Comparison of ENCODE assay signal across 21 cellular contexts in the genomic region with DNA sequence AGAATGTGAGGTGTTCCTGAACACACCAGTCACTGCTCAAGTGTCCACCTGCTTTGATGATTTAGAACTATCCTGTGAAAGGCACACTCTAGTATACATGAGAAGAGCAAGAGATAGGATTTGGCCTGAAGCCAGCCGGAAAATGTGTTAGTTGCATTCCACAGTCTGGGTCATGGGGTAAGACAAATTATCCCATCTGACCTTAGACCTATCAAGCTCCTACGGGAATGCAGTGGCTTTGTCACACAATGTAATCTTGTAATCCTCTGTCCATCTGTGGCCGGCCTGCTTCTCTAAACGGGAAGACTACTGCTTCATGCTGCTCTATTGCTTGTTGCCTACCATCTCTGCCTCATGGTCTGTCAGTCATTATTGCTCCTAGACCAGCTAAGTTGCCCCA.
DNase-seq lines count a peak whose midpoint lies in the region; ATAC-seq and TF ChIP-seq lines count a peak whose summit lies in the region.
"Had no signal": no experiment of that assay in that cellular context is flagged by ENCODE, and none has a peak within 500 bp of the region (broad histone marks: within the 10 kb centered on the region; RNA-seq: fewer than 3 reads in every experiment).

No MANE protein-coding gene starts in this region.

- H3K27me3 ChIP-seq in cardiac muscle cell = no peaks in the 10 kb centered on the region
- H3K27me3 ChIP-seq in WERI-Rb-1 (ENCODE audit: insufficient read depth, low read depth, severe bottlenecking) = no peaks in the 10 kb centered on the region
- H3K27me3 ChIP-seq: thyroid gland had no signal

- H3K36me3 ChIP-seq in cardiac muscle cell (no peaks in the 10 kb centered on the region), WERI-Rb-1 (no peaks in the 10 kb centered on the region)
- H3K36me3 ChIP-seq: thyroid gland had no signal

- ATAC-seq in GM19023 (IDR thresholded peaks at IDR 0.05; ENCODE audit: unreplicated experiment) = no peak
- ATAC-seq: activated naive CD8-positive, alpha-beta T cell treated with anti-CD3 and anti-CD28 coated beads, Interleukin-2, amount 50 U/mL, for 24 hours; stimulated activated naive CD8-positive, alpha-beta T cell treated with anti-CD3 and anti-CD28 coated beads, Interleukin-15, Interleukin-2, amounts not matched to agents 100 U/mL and 50 U/mL, for 24 hours had no signal

- intact Hi-C loops in cardiac septum (cut with DNase I) = no loop called here

- no peak overlapping the region for H3K4me3 ChIP-seq in cardiac muscle cell
- no peak overlapping the region for H3K4me3 ChIP-seq in WERI-Rb-1 (ENCODE audit: low read depth, low read length)
- H3K4me3 ChIP-seq in retinal pigment epithelial cell (ENCODE audit: low read length) = no peak overlapping the region
- H3K4me3 ChIP-seq: skin epidermis, thyroid gland had no signal

- H3K4me1 ChIP-seq in cardiac muscle cell (ENCODE audit: low read depth) = peaks cover 60% of the 10 kb centered on the region
- H3K4me1 ChIP-seq: thyroid gland had no signal

- DNase-seq in cardiac muscle cell (ENCODE audit: low read depth in 1 of 2, low spot score in 1 of 2) (peak; percentile 15 to 60), cardiac septum (ENCODE audit: low spot score) (no peak), WERI-Rb-1 (peak; percentile 82), iris pigment epithelial cell (ENCODE audit: low read depth) (peak; percentile 10), retinal pigment epithelial cell (ENCODE audit: low read depth) (peak; percentile 73), A172 (ENCODE audit: low spot score) (no peak), NCI-H1930 (lab: John Stamatoyannopoulos, UW) (no peak)
- DNase-seq: ACHN; activated CD4-positive, alpha-beta T cell treated with anti-CD3 and anti-CD28 coated beads, Interleukin-2, amount 50 U/mL, for 1 hour; activated effector memory CD4-positive, alpha-beta T cell treated with anti-CD3 and anti-CD28 coated beads, Interleukin-2, amount 50 U/mL, for 16 hours; activated naive CD8-positive, alpha-beta T cell treated with anti-CD3 and anti-CD28 coated beads, Interleukin-2, amount 50 U/mL, for 24 hours; DMS153; Kasumi-1; kidney; NCI-H1048; NCI-H2029; SHP77 treated with DMSO at 0.1 percent for 48 hours; stimulated activated naive CD8-positive, alpha-beta T cell treated with anti-CD3 and anti-CD28 coated beads, Interleukin-15, Interleukin-2, amounts not matched to agents 100 U/mL and 50 U/mL, for 24 hours; thyroid gland had no signal

- H3K9me3 ChIP-seq in cardiac muscle cell (ENCODE audit: low read depth) = no peaks in the 10 kb centered on the region
- no peaks in the 10 kb centered on the region for H3K9me3 ChIP-seq in WERI-Rb-1 (ENCODE audit: severe bottlenecking)
- H3K9me3 ChIP-seq: thyroid gland had no signal

- TF ChIP-seq CTCF in cardiac muscle cell (IDR thresholded peaks at IDR 0.05; ENCODE audit: low read depth, low read length) = no peak
- no peak for TF ChIP-seq CTCF in WERI-Rb-1 (IDR thresholded peaks at IDR 0.05; ENCODE audit: low read depth, low read length)
- no peak for TF ChIP-seq CTCF in retinal pigment epithelial cell (conservative IDR thresholded peaks at IDR 0.05; ENCODE audit: low read depth, low read length)

- H3K27ac ChIP-seq in cardiac muscle cell (peak overlapping the region; percentile 84), WERI-Rb-1 (peak overlapping the region; percentile 24)
- H3K27ac ChIP-seq: skin epidermis, thyroid gland had no signal

Comparison
In these comparisons a context has a peak if more than half of its experiments do, and no peak if none do; other contexts are left out.
1. DNase-seq: peak in cardiac muscle cell (2 of 2), WERI-Rb-1 (single experiment), iris pigment epithelial cell (single experiment) and retinal pigment epithelial cell (single experiment); none in cardiac septum (single experiment), A172 (single experiment) and NCI-H1930 (0 of 2).